ENCODE assay signal across 9 cellular contexts in genomic region chr14:72904840-72905561, GRCh38. TPM values are rescaled to one million over a fixed set of nuclear protein-coding genes. Genes with fewer than 3 reads are reported as not detected.
DNase-seq lines count a peak whose midpoint lies in the region; ATAC-seq, FAIRE-seq and TF ChIP-seq lines count a peak whose summit lies in the region.
"Had no signal": no experiment of that assay in that cellular context is flagged by ENCODE, and none has a peak within 500 bp of the region (broad histone marks: within the 10 kb centered on the region; RNA-seq: fewer than 3 reads in every experiment).

No MANE protein-coding gene starts in this region.

- CTCF ChIA-PET in K562 (lab: Yijun Ruan, JAX; ENCODE audit: low intra/inter-chr PET ratio) = interaction anchor here (0.7 to 2.1 kb wide), 3 partner anchors 388 to 432 kb away, joined by 7 to 23 read pairs (median 10); no protein-coding TSS in a partner anchor

- H3K9ac ChIP-seq in K562 (ENCODE audit: insufficient read depth in 1 of 2, low read depth in 2 of 2, low read length in 2 of 2) = no peak overlapping the region
- H3K9ac ChIP-seq: BLaER1 treated with 17β-estradiol and CSF1 and Interleukin-3, amounts not matched to agents 10 nM and 100 nM had no signal

- no peaks in the 10 kb centered on the region for H3K9me1 ChIP-seq in K562 (ENCODE audit: control insufficient read depth, insufficient read depth, low read length)

- H3K4me2 ChIP-seq in K562 (ENCODE audit: insufficient read depth, low read length) = no peak overlapping the region
- H3K4me2 ChIP-seq: BLaER1 treated with 17β-estradiol and CSF1 and Interleukin-3, amounts not matched to agents 10 nM and 100 nM had no signal

- TF ChIP-seq EP300 in K562 (IDR thresholded peaks at IDR 0.05; ENCODE audit: low read length) = no peak

- 0% methylated on average over 4 of the region's 5 CpGs for WGBS in K562 (ENCODE audit: insufficient coverage, low coverage, missing lambda C conversion rate)

- ATAC-seq in K562 (peak; percentile 48; the same call in 2 of the 3 replicates), GM18858 (IDR thresholded peaks at IDR 0.05; ENCODE audit: unreplicated experiment) (no peak)

- intact Hi-C loops in K562 (cut with micrococcal nuclease) = loop anchor here (1.0 to 10.0 kb wide), 3 partner anchors 82 to 388 kb away; no protein-coding TSS in a partner anchor

- TF ChIP-seq POLR2A in K562 (conservative IDR thresholded peaks at IDR 0.05) = no peak

- POLR2A ChIA-PET in K562 (lab: Yijun Ruan, JAX) = interaction anchor here (0.6 to 1.1 kb wide), 2 partner anchors 362 to 1305 kb away, joined by 3 read pairs; no protein-coding TSS in a partner anchor

- in situ Hi-C loops in K562 (cut with MboI) = loop anchor here (5.0 kb wide), 1 partner anchor 393 kb away; no protein-coding TSS in a partner anchor

- FAIRE-seq in TTC549 (lab: Jason Lieb, UNC) (peak; percentile 9), K562 (lab: Jason Lieb, UNC) (peak; percentile 86)

- no peaks in the 10 kb centered on the region for H3K9me3 ChIP-seq in K562 (replicated peaks; ENCODE audit: control insufficient read depth, insufficient read depth, low read depth, low read length)
- H3K9me3 ChIP-seq: BLaER1 treated with 17β-estradiol and CSF1 and Interleukin-3, amounts not matched to agents 10 nM and 100 nM had no signal

- no peak overlapping the region for H3K4me3 ChIP-seq in K562
- H3K4me3 ChIP-seq: BLaER1 treated with 17β-estradiol and CSF1 and Interleukin-3, amounts not matched to agents 10 nM and 100 nM had no signal

- no peaks in the 10 kb centered on the region for H3K79me2 ChIP-seq in K562 (ENCODE audit: control insufficient read depth, insufficient read depth, low read length)

- H3K27me3 ChIP-seq in K562 (ENCODE audit: control insufficient read depth in 2 of 2, insufficient read depth in 2 of 2, low read length in 2 of 2) = no peaks in the 10 kb centered on the region
- H3K27me3 ChIP-seq: BLaER1 treated with 17β-estradiol and CSF1 and Interleukin-3, amounts not matched to agents 10 nM and 100 nM had no signal

- no peak overlapping the region for H2AFZ ChIP-seq in K562 (ENCODE audit: low read depth, low read length)

- BruUV-seq in K562 (replicated peaks; lab: Mats Ljungman, UMichigan) = no TSS peak

- no peaks in the 10 kb centered on the region for H3K36me3 ChIP-seq in K562 (ENCODE audit: control insufficient read depth, insufficient read depth, low read length)
- H3K36me3 ChIP-seq: BLaER1 treated with 17β-estradiol and CSF1 and Interleukin-3, amounts not matched to agents 10 nM and 100 nM had no signal

- no peak overlapping the region for H3K27ac ChIP-seq in K562 (ENCODE audit: extremely low read depth, low read depth, low read length)
- H3K27ac ChIP-seq: BLaER1 treated with 17β-estradiol and CSF1 and Interleukin-3, amounts not matched to agents 10 nM and 100 nM had no signal

- peaks cover 5 to 23% of the 10 kb centered on the region in 2 experiments for H3K4me1 ChIP-seq in K562 (replicated peaks in 1 of 2; ENCODE audit: control insufficient read depth in 2 of 2, insufficient read depth in 2 of 2, low read length in 2 of 2)

- TF ChIP-seq CTCF in K562 (IDR thresholded peaks at IDR 0.05 in 2 of 3, conservative IDR thresholded peaks at IDR 0.05 in 1 of 3; ENCODE audit: insufficient read depth in 2 of 3, low read depth in 1 of 3, low read length in 3 of 3) = peak; percentile 72 to 85 (median 76)

- TF ChIP-seq RAD21 in K562 (CRISPR knock-in tag; conservative IDR thresholded peaks at IDR 0.05 in 1 of 2, IDR thresholded peaks at IDR 0.05 in 1 of 2) = peak; percentile 87 to 92

- peak; percentile 4 for DNase-seq in NCI-H2029 treated with DMSO at 0.1 percent for 48 hours (lab: John Stamatoyannopoulos, UW)
- DNase-seq in NCI-H2029 (lab: John Stamatoyannopoulos, UW) = no peak
- peak; percentile 92 for DNase-seq in NCI-H1694 treated with DMSO at 0.1 percent for 48 hours (lab: John Stamatoyannopoulos, UW)
- DNase-seq in K562 (ENCODE audit: extremely low read depth in 1 of 4, low spot score in 3 of 4) = peak; percentile 30 to 71 (median 42)
- peak; percentile 58 for DNase-seq in iPS-NIHi7 (ENCODE audit: extremely low spot score)
- DNase-seq in stimulated activated CD4-positive, alpha-beta T cell treated with anti-CD3 and anti-CD28 coated beads, Interleukin-12 subunit alpha, Interleukin-12 subunit beta, amount 100 ng/mL, for 48 hours (ENCODE audit: low read depth in 2 of 3, low spot score in 1 of 3) = peak in 2 of 3 donors; percentile 35 to 70

- no peaks in the 10 kb centered on the region for H4K20me1 ChIP-seq in K562 (replicated peaks; ENCODE audit: control insufficient read depth, insufficient read depth, low read length)
- H4K20me1 ChIP-seq: BLaER1 treated with 17β-estradiol and CSF1 and Interleukin-3, amounts not matched to agents 10 nM and 100 nM had no signal

TF ChIP-seq in K562, 482 proteins besides CTCF, POLR2A, EP300 and RAD21 (continues in another document):
- TF ChIP-seq MBD2 (IDR thresholded peaks at IDR 0.05; ENCODE audit: borderline replicate concordance, low read depth) (no peak), MAZ (CRISPR knock-in tag; conservative IDR thresholded peaks at IDR 0.05 in 1 of 2, IDR thresholded peaks at IDR 0.05 in 1 of 2) (peak in 1 of 2 experiments; percentile 25; a peak in 1 of 4 replicates), ARID2 (IDR thresholded peaks at IDR 0.05) (0 out of 2 replicates have a peak, but pooled peaks have one; percentile 53), ZBTB1 (CRISPR knock-in tag; IDR thresholded peaks at IDR 0.05; ENCODE audit: borderline replicate concordance, low read depth) (no peak), CEBPB (tag; IDR thresholded peaks at IDR 0.05) (peak; percentile 94), ZNF311 (CRISPR knock-in tag; IDR thresholded peaks at IDR 0.05) (no peak), CBFB (CRISPR knock-in tag; IDR thresholded peaks at IDR 0.05) (no peak), SMC3 (conservative IDR thresholded peaks at IDR 0.05; ENCODE audit: insufficient read depth, low read depth, low read length) (peak; percentile 71), SPI1 (IDR thresholded peaks at IDR 0.05; ENCODE audit: borderline replicate concordance, low read depth, low read length) (0 out of 2 replicates have a peak, but pooled peaks have one; percentile 3), SRSF3 (IDR thresholded peaks at IDR 0.05; ENCODE audit: insufficient read depth, low read length) (no peak), DEAF1 (CRISPR knock-in tag; IDR thresholded peaks at IDR 0.05) (peak; percentile 75)

RNA-seq across cellular contexts. Expression of gene DPF3, which starts 11.1 kb away (rescaled TPM):
- total RNA-seq in K562 (2011; cell fraction: chromatin; rRNA removed; ENCODE audit: low replicate concordance) = 6.6 TPM in 2 replicates
- total RNA-seq in K562 (2011; cell fraction: nucleolus; rRNA removed) = 4.2 and 4.7 TPM in 2 replicates
- 3.7 and 5.2 TPM in 2 replicates for total RNA-seq in K562 (2011; cell fraction: nucleoplasm; rRNA removed)
- total RNA-seq in K562 (2014; rRNA removed) = 1.0 and 4.9 TPM in 2 replicates
- total RNA-seq in K562 (2014; rRNA removed; fragmentation: Illumina TruSeq; extraction: Trizol) = 0.64 and 1.2 TPM in 2 replicates
- 1.3 and 2.1 TPM in 2 replicates for total RNA-seq in K562 (2015; rRNA removed; fragmentation: Illumina TruSeq; extraction: Trizol)
- 1.1 and 1.7 TPM in 2 replicates for total RNA-seq in K562 (2021)
- 0.64 and 0.78 TPM in 2 replicates for polyA plus RNA-seq in K562 (2011; rRNA removed)
- polyA plus RNA-seq in K562 (2011; cell fraction: cytosol; rRNA removed) = 0.37 and 0.38 TPM in 2 replicates
- polyA plus RNA-seq in K562 (2011; cell fraction: nucleus; rRNA removed) = 2.2 and 3.4 TPM in 2 replicates
- polyA plus RNA-seq in K562 (2012) = 1.0 and 1.3 TPM in 2 replicates
- polyA plus RNA-seq in K562 (2014; fragmentation: Illumina TruSeq; extraction: Trizol) = 1.0 and 1.1 TPM in 2 replicates
- polyA plus RNA-seq in K562 (2014; fragmentation: Nextera tagmentation; extraction: Ambion mirVana) = under 1 TPM; 0.21 to 0.25 TPM
- polyA plus RNA-seq in K562 (2014; rRNA removed) = 1.4 and 1.8 TPM in 2 replicates
- polyA minus RNA-seq in K562 (2011; rRNA and poly(A)+ RNA removed) = 0.63 and 1.9 TPM in 2 replicates
- polyA minus RNA-seq in K562 (2011; cell fraction: cytosol; rRNA and poly(A)+ RNA removed) = not detected in 2 replicates
- 3.1 and 3.9 TPM in 2 replicates for polyA minus RNA-seq in K562 (2011; cell fraction: nucleus; rRNA and poly(A)+ RNA removed)

RNA-seq across cellular contexts. Expression of gene DCAF4, which starts 21.3 kb away (rescaled TPM):
- 103 and 169 TPM in 2 replicates for total RNA-seq in K562 (2011; cell fraction: chromatin; rRNA removed; ENCODE audit: low replicate concordance)
- 82.0 and 90.8 TPM in 2 replicates for total RNA-seq in K562 (2011; cell fraction: nucleolus; rRNA removed)
- 65.7 and 81.0 TPM in 2 replicates for total RNA-seq in K562 (2011; cell fraction: nucleoplasm; rRNA removed)
- 21.4 and 31.3 TPM in 2 replicates for total RNA-seq in K562 (2014; rRNA removed)
- 18.8 and 22.9 TPM in 2 replicates for total RNA-seq in K562 (2014; rRNA removed; fragmentation: Illumina TruSeq; extraction: Trizol)
- total RNA-seq in K562 (2015; rRNA removed; fragmentation: Illumina TruSeq; extraction: Trizol) = 19.6 and 20.4 TPM in 2 replicates
- total RNA-seq in K562 (2021) = 27.9 and 28.2 TPM in 2 replicates
- 26.9 and 31.8 TPM in 2 replicates for polyA plus RNA-seq in K562 (2011; rRNA removed)
- 19.4 and 29.3 TPM in 2 replicates for polyA plus RNA-seq in K562 (2011; cell fraction: cytosol; rRNA removed)
- polyA plus RNA-seq in K562 (2011; cell fraction: nucleus; rRNA removed) = 98.8 and 105 TPM in 2 replicates
- polyA plus RNA-seq in K562 (2012) = 13.8 and 14.5 TPM in 2 replicates
- 40.3 and 49.2 TPM in 2 replicates for polyA plus RNA-seq in K562 (2014; fragmentation: Illumina TruSeq; extraction: Trizol)
- polyA plus RNA-seq in K562 (2014; fragmentation: Nextera tagmentation; extraction: Ambion mirVana) = 1 to 10 TPM; 2.7 to 3.8 TPM
- polyA plus RNA-seq in K562 (2014; rRNA removed) = 27.9 and 34.6 TPM in 2 replicates
- polyA minus RNA-seq in K562 (2011; rRNA and poly(A)+ RNA removed) = 28.0 and 31.0 TPM in 2 replicates
- 6.0 and 10.9 TPM in 2 replicates for polyA minus RNA-seq in K562 (2011; cell fraction: cytosol; rRNA and poly(A)+ RNA removed)
- polyA minus RNA-seq in K562 (2011; cell fraction: nucleus; rRNA and poly(A)+ RNA removed) = 34.7 and 41.1 TPM in 2 replicates
